ENCODE assay signal across 9 cellular contexts in genomic region chr5:95843733-95844223, GRCh38. TPM values are rescaled to one million over a fixed set of nuclear protein-coding genes. Genes with fewer than 3 reads are reported as not detected.
DNase-seq lines count a peak whose midpoint lies in the region; ATAC-seq and TF ChIP-seq lines count a peak whose summit lies in the region.
"Had no signal": no experiment of that assay in that cellular context is flagged by ENCODE, and none has a peak within 500 bp of the region (broad histone marks: within the 10 kb centered on the region; RNA-seq: fewer than 3 reads in every experiment).

No MANE protein-coding gene starts in this region.

- no peaks in the 10 kb centered on the region for H3K9me3 Mint-ChIP-seq in effector memory CD8-positive, alpha-beta T cell

- ATAC-seq in HG03457 (IDR thresholded peaks at IDR 0.05; ENCODE audit: unreplicated experiment), result no peak
- ATAC-seq in effector memory CD8-positive, alpha-beta T cell (replicated peaks), result no peak

- H3K9me3 ChIP-seq in BLaER1 (no peaks in the 10 kb centered on the region), neutrophil (no peaks in the 10 kb centered on the region)

- no peaks in the 10 kb centered on the region for H3K27me3 ChIP-seq in BLaER1
- no peaks in the 10 kb centered on the region for H3K27me3 ChIP-seq in neutrophil

- H3K4me1 ChIP-seq in BLaER1 (peaks cover 17% of the 10 kb centered on the region), neutrophil (ENCODE audit: control insufficient read depth in 1 of 2, insufficient read depth in 1 of 2, low read depth in 1 of 2, low read length in 1 of 2) (peaks cover 79% of the 10 kb centered on the region in 2 experiments)

- H3K27me3 Mint-ChIP-seq in effector memory CD8-positive, alpha-beta T cell, result no peaks in the 10 kb centered on the region

- H3K4me3 ChIP-seq in BLaER1 (no peak overlapping the region), choroid plexus epithelial cell (ENCODE audit: low read depth, low read length) (no peak overlapping the region), neutrophil (ENCODE audit: low read depth in 1 of 2, low read length in 1 of 2) (peak overlapping the region; percentile 29 to 31)

- no peaks in the 10 kb centered on the region for H4K20me1 ChIP-seq in BLaER1

- DNase-seq in H4 (ENCODE audit: low spot score) (peak; percentile 57), choroid plexus epithelial cell (ENCODE audit: low read depth) (peak; percentile 87), NCI-H1436 treated with DMSO at 0.1 percent for 48 hours (lab: John Stamatoyannopoulos, UW) (no peak), Ammon's horn (ENCODE audit: low spot score) (no peak)
- no peak for DNase-seq in effector memory CD8-positive, alpha-beta T cell
- DNase-seq: small intestine had no signal

- H3K4me2 ChIP-seq in BLaER1, result 0 out of 2 replicates have a peak overlapping the region, but pooled peaks have one; percentile 53

- peaks cover 3% of the 10 kb centered on the region for H3K36me3 Mint-ChIP-seq in effector memory CD8-positive, alpha-beta T cell (ENCODE audit: insufficient read depth)

- TF ChIP-seq CTCF in choroid plexus epithelial cell (conservative IDR thresholded peaks at IDR 0.05; ENCODE audit: low read depth, low read length) (no peak), neutrophil (IDR thresholded peaks at IDR 0.05) (no peak)

- H3K9ac ChIP-seq in BLaER1, result no peak overlapping the region

- peak overlapping the region in 1 of 2 donors; percentile 90 for H3K27ac Mint-ChIP-seq in effector memory CD8-positive, alpha-beta T cell

- H3K36me3 ChIP-seq in BLaER1 (no peaks in the 10 kb centered on the region), neutrophil (no peaks in the 10 kb centered on the region)

- H3K27ac ChIP-seq in BLaER1 (0 out of 2 replicates have a peak overlapping the region, but pooled peaks have one; percentile 23), neutrophil (peak overlapping the region; percentile 99)

- peak overlapping the region in 1 of 2 donors; percentile 69 for H3K4me3 Mint-ChIP-seq in effector memory CD8-positive, alpha-beta T cell

- peaks cover 13 to 15% of the 10 kb centered on the region in 2 donors for H3K4me1 Mint-ChIP-seq in effector memory CD8-positive, alpha-beta T cell (ENCODE audit: low read depth in 2 of 2)

RNA-seq across cellular contexts. Expression of gene GLRX, which starts 21.3 kb away (rescaled TPM):
- 27.0 and 62.0 TPM in 2 replicates for total RNA-seq in H4 (2014; rRNA removed; shearing (Covaris generic))

Comparison
In these comparisons a context has a peak if more than half of its experiments do, and no peak if none do; other contexts are left out.
1. H3K4me3 ChIP-seq: peak in neutrophil (2 of 2); none in BLaER1 (single experiment) and choroid plexus epithelial cell (single experiment).
2. DNase-seq: peak in H4 (single experiment) and choroid plexus epithelial cell (single experiment); none in NCI-H1436 treated with DMSO at 0.1 percent for 48 hours (single experiment), Ammon's horn (single experiment) and effector memory CD8-positive, alpha-beta T cell (0 of 3).